ENCODE assay signal across 8 cellular contexts in genomic region chr2:24360050-24360962, GRCh38. TPM values are rescaled to one million over a fixed set of nuclear protein-coding genes. Genes with fewer than 3 reads are reported as not detected.
A peak's percentile ranks its signal among the peaks of the same experiment; 100 is the strongest.
DNase-seq lines count a peak whose midpoint lies in the region; ATAC-seq and TF ChIP-seq lines count a peak whose summit lies in the region.

Gene ITSN2 (minus strand): TSS chr2:24360536. CDS start chr2:24328082, 32,454 bp downstream.

- ATAC-seq in GM18861 (IDR thresholded peaks at IDR 0.05; ENCODE audit: unreplicated experiment) (peak; percentile 64), HG03066 (IDR thresholded peaks at IDR 0.05; ENCODE audit: low read depth, unreplicated experiment) (peak; percentile 59)

- H3K9me3 ChIP-seq in AG04450 (ENCODE audit: control insufficient read depth, insufficient read depth, low read length): no peaks in the 10 kb centered on the region; the same call in 1 of the 2 replicates

- H3K4me3 ChIP-seq in AG04450 (ENCODE audit: low read depth, low read length) (peak within 1 kb of the TSS; percentile 77), kidney epithelial cell (ENCODE audit: low read depth, low read length) (peak within 1 kb of the TSS; percentile 60)

- CTCF ChIA-PET in AG04450 (lab: Charles Lee): interaction anchor here (0.6 kb wide), 2 partner anchors 8 to 18 kb away, joined by 3 read pairs; no protein-coding TSS in a partner anchor

- H3K27ac ChIP-seq in AG04450 (ENCODE audit: low read depth, low read length): peak within 1 kb of the TSS; percentile 2

- TF ChIP-seq CTCF in AG04450 (IDR thresholded peaks at IDR 0.05; ENCODE audit: low read depth, low read length): no peak
- TF ChIP-seq CTCF in kidney epithelial cell (IDR thresholded peaks at IDR 0.05; ENCODE audit: insufficient read depth, low read length, poor library complexity, severe bottlenecking): no peak

- DNase-seq in AG04450 (ENCODE audit: low read depth, low spot score) (no peak), NCI-H2227 treated with DMSO at 0.1 percent for 48 hours (lab: John Stamatoyannopoulos, UW) (peak; percentile 77), cerebellum (ENCODE audit: low spot score) (peak; percentile 64), kidney epithelial cell (ENCODE audit: low read depth) (no peak)
- DNase-seq in activated CD4-positive, alpha-beta T cell treated with anti-CD3 and anti-CD28 coated beads for 1 hour: peak; percentile 68
- peak; percentile 66 to 75 for DNase-seq in stimulated activated CD4-positive, alpha-beta T cell treated with anti-CD3 and anti-CD28 coated beads, Interleukin-15, amount 100 ng/mL, for 48 hours (ENCODE audit: low read depth in 2 of 2)

- no peaks in the 10 kb centered on the region for H3K27me3 ChIP-seq in AG04450 (ENCODE audit: control insufficient read depth, insufficient read depth, low read length)
- H3K27me3 ChIP-seq in kidney epithelial cell (ENCODE audit: control insufficient read depth, insufficient read depth, low read length): no peaks in the 10 kb centered on the region

- POLR2A ChIA-PET in AG04450 (lab: Yijun Ruan, JAX): interaction anchor here (1.9 kb wide), 1 partner anchor 284 kb away, joined by 6 read pairs; the partner anchor contains the start of gene SF3B6

- no peaks in the 10 kb centered on the region for H3K36me3 ChIP-seq in kidney epithelial cell (ENCODE audit: control insufficient read depth, insufficient read depth, low read length)

RNA-seq across cellular contexts. Expression of gene ITSN2, which starts in this region (rescaled TPM):
- 22.4 and 27.3 TPM in 2 replicates for polyA plus RNA-seq in AG04450 (2011; rRNA removed)
- 28.3 and 41.4 TPM in 2 replicates for polyA minus RNA-seq in AG04450 (2011; rRNA and poly(A)+ RNA removed)
- total RNA-seq in cerebellum (17.1 TPM), kidney epithelial cell (23.0 and 39.1 TPM in 2 replicates)

Comparison
In these comparisons a context has a peak if more than half of its experiments do, and no peak if none do; other contexts are left out.
1. DNase-seq: peak in NCI-H2227 treated with DMSO at 0.1 percent for 48 hours (single experiment), activated CD4-positive, alpha-beta T cell treated with anti-CD3 and anti-CD28 coated beads for 1 hour (single experiment), cerebellum (single experiment) and stimulated activated CD4-positive, alpha-beta T cell treated with anti-CD3 and anti-CD28 coated beads, Interleukin-15, amount 100 ng/mL, for 48 hours (2 of 2); none in AG04450 (single experiment) and kidney epithelial cell (single experiment).